Comparison of ENCODE assay signal across 8 cellular contexts in genomic region chr22:20979243-20979809, GRCh38. TPM values are rescaled to one million over a fixed set of nuclear protein-coding genes. Genes with fewer than 3 reads are reported as not detected.
DNase-seq lines count a peak whose midpoint lies in the region; ATAC-seq, FAIRE-seq and TF ChIP-seq lines count a peak whose summit lies in the region.

No MANE protein-coding gene starts in this region.

- peak overlapping the region; percentile 92 for H3K4me3 Mint-ChIP-seq in endodermal cell

- 28 to 35% methylated on average over 25 to 39 of the region's 39 CpGs for WGBS in endodermal cell (ENCODE audit: insufficient coverage in 1 of 2, insufficient read length in 1 of 2), 2 experiments

- ATAC-seq in GM18517 (IDR thresholded peaks at IDR 0.05; ENCODE audit: unreplicated experiment) = no peak

- H3K4me1 Mint-ChIP-seq in endodermal cell = peaks cover 27% of the 10 kb centered on the region

- H3K36me3 ChIP-seq in endodermal cell (ENCODE audit: control insufficient read depth, insufficient read depth, low read length) = peaks cover 5% of the 10 kb centered on the region

- H3K9me3 ChIP-seq in endodermal cell (ENCODE audit: control insufficient read depth, low read length) = peaks cover 11% of the 10 kb centered on the region

- no peak for TF ChIP-seq CTCF in endodermal cell (conservative IDR thresholded peaks at IDR 0.05)

- peak; percentile 64 for FAIRE-seq in GM12891 (lab: Jason Lieb, UNC)

- H3K36me3 Mint-ChIP-seq in endodermal cell (ENCODE audit: low read depth) = peaks cover 4% of the 10 kb centered on the region

- DNase-seq in GM12891 (ENCODE audit: insufficient read length, low spot score) = peak; percentile 67
- peak in 2 of 3 experiments; percentile 26 to 58 for DNase-seq in activated CD8-positive, alpha-beta memory T cell treated with anti-CD3 and anti-CD28 coated beads for 48 hours (ENCODE audit: low read depth in 2 of 3, low spot score in 2 of 3)
- DNase-seq in endodermal cell = peak; percentile 98
- peak; percentile 85 for DNase-seq in mucosa of gallbladder (ENCODE audit: low spot score)
- peak; percentile 49 to 59 for DNase-seq in stimulated activated CD8-positive, alpha-beta memory T cell treated with anti-CD3 and anti-CD28 coated beads, Interleukin-7, amount 100 ng/mL, for 4 hours (ENCODE audit: low read depth in 2 of 2)
- no peak for DNase-seq in NCI-H2081 (lab: John Stamatoyannopoulos, UW)
- no peak for DNase-seq in 8988T

- no peak overlapping the region for H3K9ac ChIP-seq in endodermal cell (ENCODE audit: extremely low read depth, low read length, poor library complexity, severe bottlenecking)

- H3K27me3 Mint-ChIP-seq in endodermal cell (ENCODE audit: insufficient read depth) = peaks cover 56% of the 10 kb centered on the region

- peaks cover 30% of the 10 kb centered on the region for H3K27me3 ChIP-seq in endodermal cell (ENCODE audit: control insufficient read depth, insufficient read depth, low read length, poor library complexity, severe bottlenecking)

- no peak overlapping the region for H3K27ac ChIP-seq in endodermal cell (ENCODE audit: low read depth, low read length)

- H3K4me3 ChIP-seq in endodermal cell (ENCODE audit: low read length) = no peak overlapping the region

- H3K4me1 ChIP-seq in endodermal cell (ENCODE audit: control insufficient read depth, insufficient read depth, low read length) = no peaks in the 10 kb centered on the region

- TF ChIP-seq POLR2A in GM12891 (IDR thresholded peaks at IDR 0.05; ENCODE audit: low read depth, low read length) = no peak

- peaks cover 14% of the 10 kb centered on the region for H3K9me3 Mint-ChIP-seq in endodermal cell

- peak overlapping the region; percentile 91 for H3K27ac Mint-ChIP-seq in endodermal cell

TF ChIP-seq in GM12891, 5 proteins besides CTCF, POLR2A, EP300 and RAD21:
- TF ChIP-seq PAX5 (IDR thresholded peaks at IDR 0.05; ENCODE audit: insufficient read depth, low read length, severe bottlenecking) = no peak
- TF ChIP-seq TAF1 (IDR thresholded peaks at IDR 0.05; ENCODE audit: low read depth, low read length) = no peak
- no peak for TF ChIP-seq POU2F2 (IDR thresholded peaks at IDR 0.05; ENCODE audit: low read depth, low read length)
- TF ChIP-seq SPI1 (IDR thresholded peaks at IDR 0.05; ENCODE audit: low read depth, low read length) = no peak
- no peak for TF ChIP-seq POLR2AphosphoS5 (IDR thresholded peaks at IDR 0.05; ENCODE audit: low read depth, low read length)
TF ChIP-seq in GM12891: peak in this region for 0.

RNA-seq across cellular contexts. Expression of gene LZTR1, which starts 2.8 kb away (rescaled TPM):
- 18.2 TPM for polyA plus RNA-seq in GM12891 (2012; ENCODE audit: low read depth, missing spikeins)
- total RNA-seq in endodermal cell (10 to 100 TPM; 56.5 to 73.2 TPM), mucosa of gallbladder (93.5 TPM)
- polyA plus RNA-seq in endodermal cell (2013, experiment 1 of 2) = 38.3 TPM
- 33.0 TPM for polyA plus RNA-seq in endodermal cell (2013, experiment 2 of 2)

RNA-seq across cellular contexts. Expression of gene AIFM3, which starts 12.3 kb away (rescaled TPM):
- polyA plus RNA-seq in GM12891 (2012; ENCODE audit: low read depth, missing spikeins) = 0.98 TPM
- total RNA-seq in endodermal cell (1 to 10 TPM; 1.8 to 2.7 TPM), mucosa of gallbladder (8.3 TPM)
- 0.43 TPM for polyA plus RNA-seq in endodermal cell (2013, experiment 1 of 2)
- 0.70 TPM for polyA plus RNA-seq in endodermal cell (2013, experiment 2 of 2)

RNA-seq across cellular contexts. Expression of gene THAP7, which starts 22.6 kb away (rescaled TPM):
- 18.9 TPM for polyA plus RNA-seq in GM12891 (2012; ENCODE audit: low read depth, missing spikeins)
- total RNA-seq in endodermal cell = 10 to 100 TPM; 16.6 to 19.6 TPM
- polyA plus RNA-seq in endodermal cell (2013, experiment 1 of 2) = 21.8 TPM
- 21.4 TPM for polyA plus RNA-seq in endodermal cell (2013, experiment 2 of 2)
- total RNA-seq in mucosa of gallbladder = 27.5 TPM

RNA-seq across cellular contexts. Expression of gene P2RX6, which starts 35.6 kb away (rescaled TPM):
- polyA plus RNA-seq in GM12891 (2012; ENCODE audit: low read depth, missing spikeins) = 0.15 TPM
- total RNA-seq in endodermal cell = 1 to 10 TPM in 1 of 2 donors, under 1 TPM in 1; 0.73 to 1.9 TPM
- 1.4 TPM for polyA plus RNA-seq in endodermal cell (2013, experiment 1 of 2)
- 1.3 TPM for polyA plus RNA-seq in endodermal cell (2013, experiment 2 of 2)
- total RNA-seq in mucosa of gallbladder = 2.4 TPM

RNA-seq across cellular contexts. Expression of gene SLC7A4, which starts 53.0 kb away (rescaled TPM):
- polyA plus RNA-seq in GM12891 (2012; ENCODE audit: low read depth, missing spikeins) = 0.05 TPM
- total RNA-seq in endodermal cell (under 1 TPM; 0.33 to 0.49 TPM), mucosa of gallbladder (5.6 TPM)
- 0.61 TPM for polyA plus RNA-seq in endodermal cell (2013, experiment 1 of 2)
- 0.50 TPM for polyA plus RNA-seq in endodermal cell (2013, experiment 2 of 2)

Comparison
In these comparisons a context has a peak if more than half of its experiments do, and no peak if none do; other contexts are left out.
1. DNase-seq: peak in GM12891 (single experiment), activated CD8-positive, alpha-beta memory T cell treated with anti-CD3 and anti-CD28 coated beads for 48 hours (2 of 3), endodermal cell (single experiment), mucosa of gallbladder (single experiment) and stimulated activated CD8-positive, alpha-beta memory T cell treated with anti-CD3 and anti-CD28 coated beads, Interleukin-7, amount 100 ng/mL, for 4 hours (2 of 2); none in NCI-H2081 (0 of 2) and 8988T (single experiment).